Comparison of ENCODE assay signal across 20 cellular contexts in the genomic region with DNA sequence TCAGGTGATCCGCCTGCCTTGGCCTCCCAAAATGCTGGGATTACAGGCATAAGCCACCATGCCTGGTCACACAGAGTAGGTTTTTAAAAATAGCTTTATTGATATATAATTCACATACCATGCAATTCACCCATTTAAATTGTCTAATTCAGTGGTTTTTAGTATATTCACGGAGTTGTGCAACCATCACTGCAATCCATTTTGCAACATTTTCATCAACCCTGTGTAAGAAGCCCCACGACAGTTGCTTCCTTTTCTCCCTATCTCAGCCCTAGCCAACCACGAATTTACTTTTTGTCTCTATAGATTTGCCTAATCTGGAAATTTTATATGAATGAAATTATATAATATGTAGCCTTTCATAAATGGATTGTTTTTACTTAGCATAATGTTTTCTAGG.
"Had no signal": no experiment of that assay in that cellular context is flagged by ENCODE, and none has a peak within 500 bp of the region (broad histone marks: within the 10 kb centered on the region; RNA-seq: fewer than 3 reads in every experiment).

No MANE protein-coding gene starts in this region.

- H3K27ac Mint-ChIP-seq: activated naive CD8-positive, alpha-beta T cell treated with anti-CD3 and anti-CD28 coated beads, Interleukin-2, amount 50 U/mL, for 24 hours; activated T-helper 1 cell treated with anti-CD3 and anti-CD28 coated beads, Interleukin-12 subunit alpha, Interleukin-12 subunit beta, Interleukin-2, Interleukin-4 antibody, amounts not matched to agents 30 ng/mL and 10 ng/mL and 1 ng/mL, durations not matched to agents 14 hours and 24 hours and 36 hours; effector memory CD8-positive, alpha-beta T cell; naive B cell; neural progenitor cell had no signal

- H3K36me3 ChIP-seq: neural progenitor cell, ovary, right lobe of liver, suprapubic skin had no signal

- H3K4me3 Mint-ChIP-seq: activated naive CD8-positive, alpha-beta T cell treated with anti-CD3 and anti-CD28 coated beads, Interleukin-2, amount 50 U/mL, for 24 hours; activated T-helper 1 cell treated with anti-CD3 and anti-CD28 coated beads, Interleukin-12 subunit alpha, Interleukin-12 subunit beta, Interleukin-2, Interleukin-4 antibody, amounts not matched to agents 30 ng/mL and 10 ng/mL and 1 ng/mL, durations not matched to agents 14 hours and 24 hours and 36 hours; effector memory CD8-positive, alpha-beta T cell; naive B cell; neural progenitor cell had no signal

- H3K27ac ChIP-seq: epithelial cell of prostate, hepatocyte, neural progenitor cell, ovary, right lobe of liver, suprapubic skin had no signal

- H3K27me3 ChIP-seq: hepatocyte, neural progenitor cell, ovary, right lobe of liver, suprapubic skin had no signal

- H3K4me1 ChIP-seq: neural progenitor cell, suprapubic skin had no signal

- H3K4me3 ChIP-seq: hepatocyte, neural progenitor cell, ovary, right lobe of liver, smooth muscle cell, suprapubic skin had no signal

- DNase-seq: activated CD4-positive, CD25-positive, alpha-beta regulatory T cell treated with anti-CD3 and anti-CD28 coated beads, Interleukin-2, amount 50 U/mL, for 72 hours; activated naive CD4-positive, alpha-beta T cell treated with Interleukin-2 at 50 U/mL for 16 hours; activated naive CD8-positive, alpha-beta T cell treated with anti-CD3 and anti-CD28 coated beads, Interleukin-2, amount 50 U/mL, for 24 hours; dermis blood vessel endothelial cell; effector memory CD8-positive, alpha-beta T cell; naive B cell; ovary; right lobe of liver; stimulated activated CD4-positive, alpha-beta T cell treated with anti-CD3 and anti-CD28 coated beads, Interleukin-4, amount 100 ng/mL, for 4 hours; stimulated activated CD8-positive, alpha-beta memory T cell treated with anti-CD3 and anti-CD28 coated beads, Interleukin-4, amount 100 ng/mL, for 48 hours; stimulated activated naive CD8-positive, alpha-beta T cell treated with anti-CD3 and anti-CD28 coated beads, Interleukin-15, Interleukin-2, amounts not matched to agents 100 U/mL and 50 U/mL, for 24 hours; T-helper 9 cell; trophoblast cell had no signal

- H3K4me1 Mint-ChIP-seq: naive B cell, neural progenitor cell had no signal

- H3K9me3 Mint-ChIP-seq: activated naive CD8-positive, alpha-beta T cell treated with anti-CD3 and anti-CD28 coated beads, Interleukin-2, amount 50 U/mL, for 24 hours; activated T-helper 1 cell treated with anti-CD3 and anti-CD28 coated beads, Interleukin-12 subunit alpha, Interleukin-12 subunit beta, Interleukin-2, Interleukin-4 antibody, amounts not matched to agents 30 ng/mL and 10 ng/mL and 1 ng/mL, durations not matched to agents 14 hours and 24 hours and 36 hours; neural progenitor cell had no signal

- ATAC-seq: activated naive CD8-positive, alpha-beta T cell treated with anti-CD3 and anti-CD28 coated beads, Interleukin-2, amount 50 U/mL, for 24 hours; effector memory CD8-positive, alpha-beta T cell; left lobe of liver; stimulated activated naive CD8-positive, alpha-beta T cell treated with anti-CD3 and anti-CD28 coated beads, Interleukin-15, Interleukin-2, amounts not matched to agents 100 U/mL and 50 U/mL, for 24 hours had no signal

- H3K9me3 ChIP-seq: ovary, right lobe of liver, suprapubic skin had no signal

- H3K36me3 Mint-ChIP-seq: naive B cell, neural progenitor cell had no signal
